In genomic region chr1:221011145-221011544, GRCh38 we compare ENCODE assay signal across 23 cellular contexts.
"Had no signal": no experiment of that assay in that cellular context is flagged by ENCODE, and none has a peak within 500 bp of the region (broad histone marks: within the 10 kb centered on the region; RNA-seq: fewer than 3 reads in every experiment).

No MANE protein-coding gene starts in this region.

- H3K4me1 ChIP-seq: SJCRH30 had no signal

- H3K4me1 Mint-ChIP-seq: brain; central memory CD8-positive, alpha-beta T cell; nephron; stimulated activated effector memory CD8-positive, alpha-beta T cell treated with anti-CD3 and anti-CD28 coated beads, Interleukin-12 subunit alpha, Interleukin-12 subunit beta, amount 100 ng/mL, for 72 hours had no signal

- H3K4me3 Mint-ChIP-seq: brain; central memory CD8-positive, alpha-beta T cell; mesothelial cell of epicardium; nephron; stimulated activated effector memory CD8-positive, alpha-beta T cell treated with anti-CD3 and anti-CD28 coated beads, Interleukin-12 subunit alpha, Interleukin-12 subunit beta, amount 100 ng/mL, for 72 hours had no signal

- H3K27me3 ChIP-seq: SJCRH30 had no signal

- H3K36me3 Mint-ChIP-seq: activated naive CD4-positive, alpha-beta T cell treated with anti-CD3 and anti-CD28 coated beads, Interleukin-2, amount 50 U/mL, for 72 hours; brain; mesothelial cell of epicardium; stimulated activated effector memory CD8-positive, alpha-beta T cell treated with anti-CD3 and anti-CD28 coated beads, Interleukin-12 subunit alpha, Interleukin-12 subunit beta, amount 100 ng/mL, for 72 hours had no signal

- H3K27me3 Mint-ChIP-seq: central memory CD8-positive, alpha-beta T cell had no signal

- H3K4me3 ChIP-seq: SJCRH30, skin epidermis had no signal

- H3K9me3 ChIP-seq: SJCRH30 had no signal

- H3K9me3 Mint-ChIP-seq: central memory CD8-positive, alpha-beta T cell; stimulated activated effector memory CD8-positive, alpha-beta T cell treated with anti-CD3 and anti-CD28 coated beads, Interleukin-12 subunit alpha, Interleukin-12 subunit beta, amount 100 ng/mL, for 72 hours had no signal

- H3K27ac ChIP-seq: SJCRH30, skin epidermis, WERI-Rb-1 had no signal

- H3K27ac Mint-ChIP-seq: activated naive CD4-positive, alpha-beta T cell treated with anti-CD3 and anti-CD28 coated beads, Interleukin-2, amount 50 U/mL, for 72 hours; brain; mesothelial cell of epicardium; nephron; stimulated activated effector memory CD8-positive, alpha-beta T cell treated with anti-CD3 and anti-CD28 coated beads, Interleukin-12 subunit alpha, Interleukin-12 subunit beta, amount 100 ng/mL, for 72 hours had no signal

- H3K36me3 ChIP-seq: SJCRH30, WERI-Rb-1 had no signal

- ATAC-seq: activated naive CD4-positive, alpha-beta T cell treated with anti-CD3 and anti-CD28 coated beads, Interleukin-2, amount 50 U/mL, for 72 hours; esophagus mucosa; stimulated activated effector memory CD8-positive, alpha-beta T cell treated with anti-CD3 and anti-CD28 coated beads, Interleukin-12 subunit alpha, Interleukin-12 subunit beta, amount 100 ng/mL, for 72 hours had no signal

- DNase-seq: activated CD4-positive, alpha-beta T cell treated with anti-CD3 and anti-CD28 coated beads for 1 hour; activated CD8-positive, alpha-beta memory T cell treated with anti-CD3 and anti-CD28 coated beads for 24 hours; activated CD8-positive, alpha-beta memory T cell treated with anti-CD3 and anti-CD28 coated beads, Interleukin-2, amount 50 U/mL, for 48 hours; activated effector memory CD4-positive, alpha-beta T cell treated with Interleukin-2 at 50 U/mL for 16 hours; activated T-cell treated with anti-CD3 and anti-CD28 coated beads, Interleukin-2, amount 50 U/mL, for 48 hours; amniotic stem cell; effector CD4-positive, alpha-beta T cell; hippocampal formation; islet precursor cell; nucleus accumbens; posterior cingulate gyrus; SJCRH30; stimulated activated CD4-positive, alpha-beta T cell treated with anti-CD3 and anti-CD28 coated beads, Interleukin-4, amount 100 ng/mL, for 24 hours; SW 1271; WERI-Rb-1 had no signal
